ENCODE assay signal across 9 cellular contexts in the genomic region with DNA sequence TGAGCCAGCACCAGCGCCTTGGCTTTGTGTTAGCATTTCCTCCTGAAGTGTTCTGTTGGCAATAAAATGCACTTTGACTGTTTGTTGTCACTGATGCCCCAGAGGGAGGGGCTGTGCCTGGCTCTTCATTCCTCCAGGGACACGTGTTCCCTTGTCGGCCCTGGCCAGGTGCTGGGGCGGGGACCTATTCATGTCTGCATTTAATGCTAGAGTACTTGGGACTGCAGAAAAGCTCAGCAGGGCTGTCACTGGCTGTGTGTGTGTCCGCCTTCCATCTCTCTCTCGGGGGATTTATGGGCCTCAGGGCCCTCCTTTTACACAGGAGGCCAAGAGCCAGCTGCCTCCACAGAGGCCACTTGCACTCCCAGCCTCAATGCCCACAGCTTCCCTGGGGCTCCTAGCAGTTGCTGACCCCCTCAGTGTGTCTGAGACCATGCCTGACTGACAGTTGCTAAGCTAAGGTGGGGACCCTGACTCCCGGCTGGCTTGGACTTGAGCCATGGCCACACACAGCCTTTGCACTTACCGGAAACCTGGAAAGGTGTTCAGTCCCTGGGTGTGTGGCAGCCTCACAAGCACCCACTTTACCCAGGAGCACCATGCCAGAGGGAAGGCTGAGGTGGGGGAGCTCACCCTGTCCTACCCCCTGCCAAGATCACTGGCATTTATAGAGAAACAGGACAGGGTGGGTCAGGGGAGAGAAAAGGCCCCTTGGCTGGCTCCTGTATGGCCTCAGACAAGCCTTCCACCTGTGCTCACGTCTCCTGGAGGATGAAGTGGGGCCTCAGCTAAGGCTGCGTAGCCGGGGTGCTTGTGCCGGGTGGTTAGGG. TPM values are rescaled to one million over a fixed set of nuclear protein-coding genes. Genes with fewer than 3 reads are reported as not detected.
A peak's percentile ranks its signal among the peaks of the same experiment; 100 is the strongest.
DNase-seq lines count a peak whose midpoint lies in the region; ATAC-seq, FAIRE-seq and TF ChIP-seq lines count a peak whose summit lies in the region.
"Had no signal": no experiment of that assay in that cellular context is flagged by ENCODE, and none has a peak within 500 bp of the region (broad histone marks: within the 10 kb centered on the region; RNA-seq: fewer than 3 reads in every experiment).

No MANE protein-coding gene starts in this region.

- TF ChIP-seq CTCF in K562 (IDR thresholded peaks at IDR 0.05 in 2 of 3, conservative IDR thresholded peaks at IDR 0.05 in 1 of 3; ENCODE audit: insufficient read depth in 2 of 3, low read depth in 1 of 3, low read length in 3 of 3) (no peak), lung (IDR thresholded peaks at IDR 0.05; ENCODE audit: control extremely low read depth, extremely low read depth) (no peak)

- CTCF ChIA-PET in K562 (lab: Yijun Ruan, JAX; ENCODE audit: low intra/inter-chr PET ratio): no interaction called here

- H3K27ac ChIP-seq in BLaER1: peak overlapping the region; percentile 77
- H3K27ac ChIP-seq in K562 (ENCODE audit: extremely low read depth, low read depth, low read length): no peak overlapping the region
- peak overlapping the region in 1 of 2 donors; percentile 44 for H3K27ac ChIP-seq in lung (ENCODE audit: low read depth in 1 of 2, low read length in 1 of 2)

- FAIRE-seq in K562 (lab: Jason Lieb, UNC): no peak

- ATAC-seq in K562 (no peak), lung (ENCODE audit: insufficient read depth, low FRiP score) (no peak)

- H3K9ac ChIP-seq in BLaER1: peak overlapping the region; percentile 71
- H3K9ac ChIP-seq in K562 (ENCODE audit: insufficient read depth in 1 of 2, low read depth in 2 of 2, low read length in 2 of 2): peak overlapping the region in 1 of 2 experiments; percentile 79; a peak in 2 of 4 replicates

- H3K36me3 ChIP-seq in BLaER1: peaks cover 60% of the 10 kb centered on the region
- peaks cover 47% of the 10 kb centered on the region; the same call in 2 of the 3 replicates for H3K36me3 ChIP-seq in K562 (ENCODE audit: control insufficient read depth, insufficient read depth, low read length)
- H3K36me3 ChIP-seq in lung (ENCODE audit: control insufficient read depth in 2 of 2, insufficient read depth in 2 of 2, low read length in 2 of 2): peaks cover 0 to 47% of the 10 kb centered on the region in 2 donors

- H3K4me2 ChIP-seq in BLaER1: peak overlapping the region; percentile 91
- H3K4me2 ChIP-seq in K562 (ENCODE audit: insufficient read depth, low read length): no peak overlapping the region

- TF ChIP-seq EP300 in K562 (IDR thresholded peaks at IDR 0.05; ENCODE audit: low read length): no peak

- 0 out of 2 replicates have a peak overlapping the region, but pooled peaks have one; percentile 16 for H3K4me3 ChIP-seq in BLaER1
- no peak overlapping the region for H3K4me3 ChIP-seq in K562
- H3K4me3 ChIP-seq in lung: no peak overlapping the region

- intact Hi-C loops in K562 (cut with micrococcal nuclease): loop anchor here (5.0 kb wide), 2 partner anchors 226 to 374 kb away; no protein-coding TSS in a partner anchor

- H3K9me3 ChIP-seq in BLaER1 (no peaks in the 10 kb centered on the region), K562 (replicated peaks; ENCODE audit: control insufficient read depth, insufficient read depth, low read depth, low read length) (no peaks in the 10 kb centered on the region), lung (ENCODE audit: control insufficient read depth in 2 of 2, insufficient read depth in 1 of 2, low read length in 1 of 2) (no peaks in the 10 kb centered on the region)

- POLR2A ChIA-PET in K562 (lab: Yijun Ruan, JAX): interaction anchor here (0.7 to 2.2 kb wide), 7 partner anchors 9 to 111 kb away, joined by 3 to 8 read pairs (median 5); a partner anchor contains a TSS

- H2AFZ ChIP-seq in K562 (ENCODE audit: low read depth, low read length): no peak overlapping the region

- H3K27me3 ChIP-seq in BLaER1: no peaks in the 10 kb centered on the region
- H3K27me3 ChIP-seq in K562 (ENCODE audit: control insufficient read depth in 2 of 2, insufficient read depth in 2 of 2, low read length in 2 of 2): no peaks in the 10 kb centered on the region
- H3K27me3 ChIP-seq in lung (ENCODE audit: control insufficient read depth, insufficient read depth): no peaks in the 10 kb centered on the region

- peaks cover 92% of the 10 kb centered on the region for H3K4me1 ChIP-seq in BLaER1
- H3K4me1 ChIP-seq in K562 (replicated peaks in 1 of 2; ENCODE audit: control insufficient read depth in 2 of 2, insufficient read depth in 2 of 2, low read length in 2 of 2): peaks cover 0 to 67% of the 10 kb centered on the region in 2 experiments; a peak in 2 of 5 replicates
- H3K4me1 ChIP-seq in lung (ENCODE audit: control insufficient read depth in 2 of 2, insufficient read depth in 2 of 2, low read length in 2 of 2): peaks cover 0 to 5% of the 10 kb centered on the region in 2 donors

- in situ Hi-C loops in K562 (cut with MboI): no loop called here

- 76% methylated on average over 12 of the region's 12 CpGs for WGBS in K562 (ENCODE audit: insufficient coverage, low coverage, missing lambda C conversion rate)
- WGBS in lung, 2 donors: 57 to 73% methylated on average over 12 of the region's 12 CpGs

- no peak for TF ChIP-seq RAD21 in K562 (CRISPR knock-in tag; conservative IDR thresholded peaks at IDR 0.05 in 1 of 2, IDR thresholded peaks at IDR 0.05 in 1 of 2)

- BruUV-seq in K562 (replicated peaks; lab: Mats Ljungman, UMichigan): no TSS peak

- DNase-seq in NCI-H1105 treated with DMSO at 0.1 percent for 48 hours (lab: John Stamatoyannopoulos, UW): peak; percentile 26
- DNase-seq in K562 (ENCODE audit: extremely low read depth in 1 of 4, low spot score in 3 of 4): no peak
- DNase-seq in lung (ENCODE audit: low spot score): peak; percentile 72
- no peak for DNase-seq in NCI-H226
- no peak for DNase-seq in NCI-H1048 (lab: John Stamatoyannopoulos, UW)
- DNase-seq in stimulated activated CD4-positive, alpha-beta T cell treated with anti-CD3 and anti-CD28 coated beads, Interleukin-4, amount 100 ng/mL, for 1 hour: no peak
- DNase-seq in AG20443 (ENCODE audit: low spot score): no peak
- DNase-seq: activated naive CD8-positive, alpha-beta T cell treated with anti-CD3 and anti-CD28 coated beads, Interleukin-2, amount 10 ng/mL, durations not matched to agents 7 days and 5 days had no signal

- H4K20me1 ChIP-seq in BLaER1: peaks cover 84% of the 10 kb centered on the region
- peaks cover 4% of the 10 kb centered on the region; the same call in 1 of the 2 replicates for H4K20me1 ChIP-seq in K562 (replicated peaks; ENCODE audit: control insufficient read depth, insufficient read depth, low read length)

- H3K79me2 ChIP-seq in K562 (ENCODE audit: control insufficient read depth, insufficient read depth, low read length): no peaks in the 10 kb centered on the region

- H3K9me1 ChIP-seq in K562 (ENCODE audit: control insufficient read depth, insufficient read depth, low read length): no peaks in the 10 kb centered on the region

- 0 out of 2 replicates have a peak, but pooled peaks have one; percentile 47 for TF ChIP-seq POLR2A in K562 (conservative IDR thresholded peaks at IDR 0.05)

TF ChIP-seq in K562, 482 proteins besides CTCF, POLR2A, EP300 and RAD21 (continues in another document):
- peak; percentile 46; the same call in 1 of the 2 replicates for TF ChIP-seq POLR2G (IDR thresholded peaks at IDR 0.05; ENCODE audit: low read depth, low read length)

RNA-seq across cellular contexts. Expression of a gene that starts 27.8 kb away (rescaled TPM):
- total RNA-seq in K562 (2011; cell fraction: chromatin; rRNA removed; ENCODE audit: low replicate concordance): 70.1 and 194 TPM in 2 replicates
- total RNA-seq in K562 (2011; cell fraction: nucleolus; rRNA removed): 103 and 109 TPM in 2 replicates
- total RNA-seq in K562 (2011; cell fraction: nucleoplasm; rRNA removed): 63.5 and 76.8 TPM in 2 replicates
- total RNA-seq in K562 (2014; rRNA removed): 29.2 and 30.4 TPM in 2 replicates
- total RNA-seq in K562 (2014; rRNA removed; fragmentation: Illumina TruSeq; extraction: Trizol): 6.4 and 8.6 TPM in 2 replicates
- 12.0 and 13.2 TPM in 2 replicates for total RNA-seq in K562 (2015; rRNA removed; fragmentation: Illumina TruSeq; extraction: Trizol)
- total RNA-seq in K562 (2021): 27.8 and 31.0 TPM in 2 replicates
- 14.2 and 17.2 TPM in 2 replicates for polyA plus RNA-seq in K562 (2011; rRNA removed)
- 8.8 and 22.2 TPM in 2 replicates for polyA plus RNA-seq in K562 (2011; cell fraction: cytosol; rRNA removed)
- 107 and 176 TPM in 2 replicates for polyA plus RNA-seq in K562 (2011; cell fraction: nucleus; rRNA removed)
- polyA plus RNA-seq in K562 (2012): 15.6 and 30.3 TPM in 2 replicates
- polyA plus RNA-seq in K562 (2014; fragmentation: Illumina TruSeq; extraction: Trizol): 21.7 and 33.6 TPM in 2 replicates
- polyA plus RNA-seq in K562 (2014; fragmentation: Nextera tagmentation; extraction: Ambion mirVana): under 1 TPM; 0.15 to 0.45 TPM
- polyA plus RNA-seq in K562 (2014; rRNA removed): 27.0 and 29.1 TPM in 2 replicates
- 5.7 and 11.0 TPM in 2 replicates for polyA minus RNA-seq in K562 (2011; rRNA and poly(A)+ RNA removed)
- 6.4 and 7.5 TPM in 2 replicates for polyA minus RNA-seq in K562 (2011; cell fraction: cytosol; rRNA and poly(A)+ RNA removed)
- 23.3 and 26.9 TPM in 2 replicates for polyA minus RNA-seq in K562 (2011; cell fraction: nucleus; rRNA and poly(A)+ RNA removed)
- total RNA-seq in lung: 10 to 100 TPM; 33.8 to 56.3 TPM
- polyA plus RNA-seq in lung: 10 to 100 TPM; 34.5 to 36.3 TPM

RNA-seq across cellular contexts. Expression of a gene that starts 32.8 kb away (rescaled TPM):
- total RNA-seq in K562 (2011; cell fraction: chromatin; rRNA removed; ENCODE audit: low replicate concordance): 49.3 and 58.0 TPM in 2 replicates
- 33.2 and 33.4 TPM in 2 replicates for total RNA-seq in K562 (2011; cell fraction: nucleolus; rRNA removed)
- total RNA-seq in K562 (2011; cell fraction: nucleoplasm; rRNA removed): 41.1 and 66.6 TPM in 2 replicates
- total RNA-seq in K562 (2014; rRNA removed) (27.9 and 34.1 TPM in 2 replicates), K562 (2014; rRNA removed; fragmentation: Illumina TruSeq; extraction: Trizol) (9.5 and 12.3 TPM in 2 replicates), K562 (2015; rRNA removed; fragmentation: Illumina TruSeq; extraction: Trizol) (18.1 and 18.5 TPM in 2 replicates), K562 (2021) (35.8 and 37.4 TPM in 2 replicates), lung (10 to 100 TPM; 43.1 to 44.1 TPM)
- polyA plus RNA-seq in K562 (2011; rRNA removed) (13.8 TPM in 2 replicates), K562 (2014; fragmentation: Illumina TruSeq; extraction: Trizol) (17.9 and 24.0 TPM in 2 replicates), K562 (2014; fragmentation: Nextera tagmentation; extraction: Ambion mirVana) (under 1 TPM; 0.28 to 0.34 TPM), K562 (2014; rRNA removed) (24.7 and 33.3 TPM in 2 replicates), lung (10 to 100 TPM; 31.0 to 41.5 TPM)
- polyA plus RNA-seq in K562 (2011; cell fraction: cytosol; rRNA removed): 19.4 and 30.1 TPM in 2 replicates
- 22.7 and 30.0 TPM in 2 replicates for polyA plus RNA-seq in K562 (2011; cell fraction: nucleus; rRNA removed)
- 18.5 and 22.9 TPM in 2 replicates for polyA plus RNA-seq in K562 (2012)
- polyA minus RNA-seq in K562 (2011; rRNA and poly(A)+ RNA removed): 12.2 and 15.1 TPM in 2 replicates
- 13.9 and 17.0 TPM in 2 replicates for polyA minus RNA-seq in K562 (2011; cell fraction: cytosol; rRNA and poly(A)+ RNA removed)
- polyA minus RNA-seq in K562 (2011; cell fraction: nucleus; rRNA and poly(A)+ RNA removed): 11.8 and 13.6 TPM in 2 replicates

Comparison
In these comparisons a context has a peak if more than half of its experiments do, and no peak if none do; other contexts are left out.
1. DNase-seq: peak in NCI-H1105 treated with DMSO at 0.1 percent for 48 hours (single experiment) and lung (single experiment); none in K562 (0 of 4), NCI-H226 (single experiment), NCI-H1048 (single experiment), stimulated activated CD4-positive, alpha-beta T cell treated with anti-CD3 and anti-CD28 coated beads, Interleukin-4, amount 100 ng/mL, for 1 hour (single experiment) and AG20443 (single experiment).